Comparison of ENCODE assay signal across 14 cellular contexts in genomic region chr2:48527211-48527880, GRCh38. TPM values are rescaled to one million over a fixed set of nuclear protein-coding genes. Genes with fewer than 3 reads are reported as not detected.
DNase-seq lines count a peak whose midpoint lies in the region; TF ChIP-seq lines count a peak whose summit lies in the region.
"Had no signal": no experiment of that assay in that cellular context is flagged by ENCODE, and none has a peak within 500 bp of the region (broad histone marks: within the 10 kb centered on the region; RNA-seq: fewer than 3 reads in every experiment).

No MANE protein-coding gene starts in this region.

- DNase-seq in NCI-H226, result peak; percentile 72
- peak; percentile 70 for DNase-seq in dedifferentiated amniotic fluid mesenchymal stem cell (ENCODE audit: extremely low spot score)
- DNase-seq in tibial artery, result no peak
- no peak for DNase-seq in NCI-H2081 (lab: John Stamatoyannopoulos, UW)
- DNase-seq in posterior vena cava (ENCODE audit: low spot score), result no peak
- no peak for DNase-seq in C1 segment of cervical spinal cord (lab: John Stamatoyannopoulos, UW)
- DNase-seq: activated CD4-positive, alpha-beta T cell treated with anti-CD3 and anti-CD28 coated beads for 36 hours; body of pancreas; hypothalamus; NCI-H187; NCI-H510A treated with DMSO at 0.1 percent for 48 hours; T1000 had no signal

- H3K9me3 ChIP-seq in muscle layer of duodenum (ENCODE audit: control insufficient read depth in 1 of 2, low read length in 2 of 2), result no peaks in the 10 kb centered on the region
- H3K9me3 ChIP-seq in tibial artery, result no peaks in the 10 kb centered on the region
- H3K9me3 ChIP-seq: body of pancreas, SJSA1 had no signal

- H3K4me3 ChIP-seq in muscle layer of duodenum (ENCODE audit: low read depth in 1 of 2, low read length in 2 of 2), result no peak overlapping the region
- H3K4me3 ChIP-seq in tibial artery, result no peak overlapping the region
- H3K4me3 ChIP-seq: body of pancreas, SJSA1 had no signal

- intact Hi-C loops in tibial artery (cut with DNase I; ENCODE audit: low total_unique reads) (no loop called here), posterior vena cava (cut with DNase I) (loop anchor here in 1 of 2 donors (10.0 kb wide), 1 partner anchor 57 kb away; no protein-coding TSS in a partner anchor)

- H3K4me1 ChIP-seq in muscle layer of duodenum (ENCODE audit: control insufficient read depth in 1 of 2, insufficient read depth in 2 of 2, low read length in 2 of 2) (peaks cover 6 to 28% of the 10 kb centered on the region in 2 donors), tibial artery (peaks cover 0 to 41% (median 15%) of the 10 kb centered on the region in 4 donors)

- peak overlapping the region; percentile 12 for H3K27ac ChIP-seq in muscle layer of duodenum (ENCODE audit: low read length)
- H3K27ac ChIP-seq in tibial artery, result peak overlapping the region; percentile 37 to 38
- H3K27ac ChIP-seq: body of pancreas, SJSA1 had no signal

- no peak for TF ChIP-seq CTCF in tibial artery (IDR thresholded peaks at IDR 0.05)

- H3K36me3 ChIP-seq in muscle layer of duodenum (ENCODE audit: control insufficient read depth in 1 of 2, insufficient read depth in 2 of 2, low read length in 2 of 2) (peaks cover 0 to 8% of the 10 kb centered on the region in 2 donors), tibial artery (peaks cover 0 to 7% (median 0%) of the 10 kb centered on the region in 3 donors)
- H3K36me3 ChIP-seq: SJSA1 had no signal

- H3K27me3 ChIP-seq in muscle layer of duodenum (ENCODE audit: low read depth, low read length) (no peaks in the 10 kb centered on the region), tibial artery (no peaks in the 10 kb centered on the region)
- H3K27me3 ChIP-seq: body of pancreas, SJSA1 had no signal

RNA-seq across cellular contexts. Expression of gene STON1, which starts 2.6 kb away (rescaled TPM):
- 10 to 100 TPM; 44.7 to 47.9 TPM for total RNA-seq in posterior vena cava

Comparison
In these comparisons a context has a peak if more than half of its experiments do, and no peak if none do; other contexts are left out.
1. DNase-seq: peak in NCI-H226 (single experiment) and dedifferentiated amniotic fluid mesenchymal stem cell (single experiment); none in tibial artery (0 of 2), NCI-H2081 (0 of 2), posterior vena cava (single experiment) and C1 segment of cervical spinal cord (0 of 14).